In the genomic region with DNA sequence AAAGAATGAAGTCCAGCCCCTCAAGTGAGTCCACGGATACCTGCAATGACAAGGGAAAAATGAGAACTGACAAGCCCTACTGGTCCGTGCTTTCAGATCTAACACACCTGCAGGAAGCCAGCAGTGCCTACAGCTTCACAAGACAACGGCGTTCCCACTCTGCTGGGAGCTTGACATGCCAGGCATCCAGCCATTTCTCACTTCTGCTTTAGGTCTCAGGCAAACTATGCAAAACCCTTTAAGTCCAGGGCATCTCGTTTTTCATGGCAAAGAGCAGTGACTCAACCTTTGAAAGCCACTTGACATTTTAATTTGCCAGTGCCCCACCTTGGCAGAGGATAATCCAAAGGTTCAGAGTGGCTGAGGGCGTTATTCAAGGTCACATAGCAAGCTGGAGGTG, we compare ENCODE assay signal across 1 cellular context.
TF ChIP-seq lines count a peak whose summit lies in the region.

No MANE protein-coding gene starts in this region.

TF ChIP-seq in HepG2, 621 proteins besides CTCF, POLR2A, EP300 and RAD21:
- TF ChIP-seq ZNF383 (CRISPR knock-in tag; IDR thresholded peaks at IDR 0.05; ENCODE audit: borderline replicate concordance) (no peak), ZNF720 (CRISPR knock-in tag; IDR thresholded peaks at IDR 0.05) (no peak), TARDBP (CRISPR knock-in tag; IDR thresholded peaks at IDR 0.05) (no peak), ZNF44 (CRISPR knock-in tag; IDR thresholded peaks at IDR 0.05) (no peak), ESRRA (CRISPR knock-in tag; IDR thresholded peaks at IDR 0.05; ENCODE audit: low read depth) (no peak), MXI1 (IDR thresholded peaks at IDR 0.05; ENCODE audit: borderline replicate concordance, low read depth, low read length) (no peak), ZNF558 (CRISPR knock-in tag; IDR thresholded peaks at IDR 0.05; ENCODE audit: borderline replicate concordance) (no peak), BCLAF1 (IDR thresholded peaks at IDR 0.05) (no peak), ZBTB2 (CRISPR knock-in tag; IDR thresholded peaks at IDR 0.05; ENCODE audit: low read depth) (no peak), ZNF597 (CRISPR knock-in tag; IDR thresholded peaks at IDR 0.05) (no peak), ZNF430 (CRISPR knock-in tag; IDR thresholded peaks at IDR 0.05) (no peak)
- TF ChIP-seq, protein P1, sequence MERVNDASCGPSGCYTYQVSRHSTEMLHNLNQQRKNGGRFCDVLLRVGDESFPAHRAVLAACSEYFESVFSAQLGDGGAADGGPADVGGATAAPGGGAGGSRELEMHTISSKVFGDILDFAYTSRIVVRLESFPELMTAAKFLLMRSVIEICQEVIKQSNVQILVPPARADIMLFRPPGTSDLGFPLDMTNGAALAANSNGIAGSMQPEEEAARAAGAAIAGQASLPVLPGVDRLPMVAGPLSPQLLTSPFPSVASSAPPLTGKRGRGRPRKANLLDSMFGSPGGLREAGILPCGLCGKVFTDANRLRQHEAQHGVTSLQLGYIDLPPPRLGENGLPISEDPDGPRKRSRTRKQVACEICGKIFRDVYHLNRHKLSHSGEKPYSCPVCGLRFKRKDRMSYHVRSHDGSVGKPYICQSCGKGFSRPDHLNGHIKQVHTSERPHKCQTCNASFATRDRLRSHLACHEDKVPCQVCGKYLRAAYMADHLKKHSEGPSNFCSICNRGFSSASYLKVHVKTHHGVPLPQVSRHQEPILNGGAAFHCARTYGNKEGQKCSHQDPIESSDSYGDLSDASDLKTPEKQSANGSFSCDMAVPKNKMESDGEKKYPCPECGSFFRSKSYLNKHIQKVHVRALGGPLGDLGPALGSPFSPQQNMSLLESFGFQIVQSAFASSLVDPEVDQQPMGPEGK (CRISPR knock-in tag; IDR thresholded peaks at IDR 0.05), result no peak
- TF ChIP-seq, protein P2, sequence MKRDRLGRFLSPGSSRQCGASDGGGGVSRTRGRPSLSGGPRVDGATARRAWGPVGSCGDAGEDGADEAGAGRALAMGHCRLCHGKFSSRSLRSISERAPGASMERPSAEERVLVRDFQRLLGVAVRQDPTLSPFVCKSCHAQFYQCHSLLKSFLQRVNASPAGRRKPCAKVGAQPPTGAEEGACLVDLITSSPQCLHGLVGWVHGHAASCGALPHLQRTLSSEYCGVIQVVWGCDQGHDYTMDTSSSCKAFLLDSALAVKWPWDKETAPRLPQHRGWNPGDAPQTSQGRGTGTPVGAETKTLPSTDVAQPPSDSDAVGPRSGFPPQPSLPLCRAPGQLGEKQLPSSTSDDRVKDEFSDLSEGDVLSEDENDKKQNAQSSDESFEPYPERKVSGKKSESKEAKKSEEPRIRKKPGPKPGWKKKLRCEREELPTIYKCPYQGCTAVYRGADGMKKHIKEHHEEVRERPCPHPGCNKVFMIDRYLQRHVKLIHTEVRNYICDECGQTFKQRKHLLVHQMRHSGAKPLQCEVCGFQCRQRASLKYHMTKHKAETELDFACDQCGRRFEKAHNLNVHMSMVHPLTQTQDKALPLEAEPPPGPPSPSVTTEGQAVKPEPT (CRISPR knock-in tag; IDR thresholded peaks at IDR 0.05; ENCODE audit: low read depth), result no peak
- TF ChIP-seq, protein P3, sequence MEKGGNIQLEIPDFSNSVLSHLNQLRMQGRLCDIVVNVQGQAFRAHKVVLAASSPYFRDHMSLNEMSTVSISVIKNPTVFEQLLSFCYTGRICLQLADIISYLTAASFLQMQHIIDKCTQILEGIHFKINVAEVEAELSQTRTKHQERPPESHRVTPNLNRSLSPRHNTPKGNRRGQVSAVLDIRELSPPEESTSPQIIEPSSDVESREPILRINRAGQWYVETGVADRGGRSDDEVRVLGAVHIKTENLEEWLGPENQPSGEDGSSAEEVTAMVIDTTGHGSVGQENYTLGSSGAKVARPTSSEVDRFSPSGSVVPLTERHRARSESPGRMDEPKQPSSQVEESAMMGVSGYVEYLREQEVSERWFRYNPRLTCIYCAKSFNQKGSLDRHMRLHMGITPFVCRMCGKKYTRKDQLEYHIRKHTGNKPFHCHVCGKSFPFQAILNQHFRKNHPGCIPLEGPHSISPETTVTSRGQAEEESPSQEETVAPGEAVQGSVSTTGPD (CRISPR knock-in tag; IDR thresholded peaks at IDR 0.05), result no peak
- TF ChIP-seq, protein P4, sequence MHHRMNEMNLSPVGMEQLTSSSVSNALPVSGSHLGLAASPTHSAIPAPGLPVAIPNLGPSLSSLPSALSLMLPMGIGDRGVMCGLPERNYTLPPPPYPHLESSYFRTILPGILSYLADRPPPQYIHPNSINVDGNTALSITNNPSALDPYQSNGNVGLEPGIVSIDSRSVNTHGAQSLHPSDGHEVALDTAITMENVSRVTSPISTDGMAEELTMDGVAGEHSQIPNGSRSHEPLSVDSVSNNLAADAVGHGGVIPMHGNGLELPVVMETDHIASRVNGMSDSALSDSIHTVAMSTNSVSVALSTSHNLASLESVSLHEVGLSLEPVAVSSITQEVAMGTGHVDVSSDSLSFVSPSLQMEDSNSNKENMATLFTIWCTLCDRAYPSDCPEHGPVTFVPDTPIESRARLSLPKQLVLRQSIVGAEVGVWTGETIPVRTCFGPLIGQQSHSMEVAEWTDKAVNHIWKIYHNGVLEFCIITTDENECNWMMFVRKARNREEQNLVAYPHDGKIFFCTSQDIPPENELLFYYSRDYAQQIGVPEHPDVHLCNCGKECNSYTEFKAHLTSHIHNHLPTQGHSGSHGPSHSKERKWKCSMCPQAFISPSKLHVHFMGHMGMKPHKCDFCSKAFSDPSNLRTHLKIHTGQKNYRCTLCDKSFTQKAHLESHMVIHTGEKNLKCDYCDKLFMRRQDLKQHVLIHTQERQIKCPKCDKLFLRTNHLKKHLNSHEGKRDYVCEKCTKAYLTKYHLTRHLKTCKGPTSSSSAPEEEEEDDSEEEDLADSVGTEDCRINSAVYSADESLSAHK (CRISPR knock-in tag; IDR thresholded peaks at IDR 0.05; ENCODE audit: borderline replicate concordance), result no peak
- TF ChIP-seq, protein P5, sequence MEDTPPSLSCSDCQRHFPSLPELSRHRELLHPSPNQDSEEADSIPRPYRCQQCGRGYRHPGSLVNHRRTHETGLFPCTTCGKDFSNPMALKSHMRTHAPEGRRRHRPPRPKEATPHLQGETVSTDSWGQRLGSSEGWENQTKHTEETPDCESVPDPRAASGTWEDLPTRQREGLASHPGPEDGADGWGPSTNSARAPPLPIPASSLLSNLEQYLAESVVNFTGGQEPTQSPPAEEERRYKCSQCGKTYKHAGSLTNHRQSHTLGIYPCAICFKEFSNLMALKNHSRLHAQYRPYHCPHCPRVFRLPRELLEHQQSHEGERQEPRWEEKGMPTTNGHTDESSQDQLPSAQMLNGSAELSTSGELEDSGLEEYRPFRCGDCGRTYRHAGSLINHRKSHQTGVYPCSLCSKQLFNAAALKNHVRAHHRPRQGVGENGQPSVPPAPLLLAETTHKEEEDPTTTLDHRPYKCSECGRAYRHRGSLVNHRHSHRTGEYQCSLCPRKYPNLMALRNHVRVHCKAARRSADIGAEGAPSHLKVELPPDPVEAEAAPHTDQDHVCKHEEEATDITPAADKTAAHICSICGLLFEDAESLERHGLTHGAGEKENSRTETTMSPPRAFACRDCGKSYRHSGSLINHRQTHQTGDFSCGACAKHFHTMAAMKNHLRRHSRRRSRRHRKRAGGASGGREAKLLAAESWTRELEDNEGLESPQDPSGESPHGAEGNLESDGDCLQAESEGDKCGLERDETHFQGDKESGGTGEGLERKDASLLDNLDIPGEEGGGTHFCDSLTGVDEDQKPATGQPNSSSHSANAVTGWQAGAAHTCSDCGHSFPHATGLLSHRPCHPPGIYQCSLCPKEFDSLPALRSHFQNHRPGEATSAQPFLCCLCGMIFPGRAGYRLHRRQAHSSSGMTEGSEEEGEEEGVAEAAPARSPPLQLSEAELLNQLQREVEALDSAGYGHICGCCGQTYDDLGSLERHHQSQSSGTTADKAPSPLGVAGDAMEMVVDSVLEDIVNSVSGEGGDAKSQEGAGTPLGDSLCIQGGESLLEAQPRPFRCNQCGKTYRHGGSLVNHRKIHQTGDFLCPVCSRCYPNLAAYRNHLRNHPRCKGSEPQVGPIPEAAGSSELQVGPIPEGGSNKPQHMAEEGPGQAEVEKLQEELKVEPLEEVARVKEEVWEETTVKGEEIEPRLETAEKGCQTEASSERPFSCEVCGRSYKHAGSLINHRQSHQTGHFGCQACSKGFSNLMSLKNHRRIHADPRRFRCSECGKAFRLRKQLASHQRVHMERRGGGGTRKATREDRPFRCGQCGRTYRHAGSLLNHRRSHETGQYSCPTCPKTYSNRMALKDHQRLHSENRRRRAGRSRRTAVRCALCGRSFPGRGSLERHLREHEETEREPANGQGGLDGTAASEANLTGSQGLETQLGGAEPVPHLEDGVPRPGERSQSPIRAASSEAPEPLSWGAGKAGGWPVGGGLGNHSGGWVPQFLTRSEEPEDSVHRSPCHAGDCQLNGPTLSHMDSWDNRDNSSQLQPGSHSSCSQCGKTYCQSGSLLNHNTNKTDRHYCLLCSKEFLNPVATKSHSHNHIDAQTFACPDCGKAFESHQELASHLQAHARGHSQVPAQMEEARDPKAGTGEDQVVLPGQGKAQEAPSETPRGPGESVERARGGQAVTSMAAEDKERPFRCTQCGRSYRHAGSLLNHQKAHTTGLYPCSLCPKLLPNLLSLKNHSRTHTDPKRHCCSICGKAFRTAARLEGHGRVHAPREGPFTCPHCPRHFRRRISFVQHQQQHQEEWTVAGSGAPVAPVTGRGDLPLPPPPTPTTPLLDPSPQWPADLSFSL (CRISPR knock-in tag; IDR thresholded peaks at IDR 0.05), result no peak
